Comparison of ENCODE assay signal across 21 cellular contexts in the genomic region with DNA sequence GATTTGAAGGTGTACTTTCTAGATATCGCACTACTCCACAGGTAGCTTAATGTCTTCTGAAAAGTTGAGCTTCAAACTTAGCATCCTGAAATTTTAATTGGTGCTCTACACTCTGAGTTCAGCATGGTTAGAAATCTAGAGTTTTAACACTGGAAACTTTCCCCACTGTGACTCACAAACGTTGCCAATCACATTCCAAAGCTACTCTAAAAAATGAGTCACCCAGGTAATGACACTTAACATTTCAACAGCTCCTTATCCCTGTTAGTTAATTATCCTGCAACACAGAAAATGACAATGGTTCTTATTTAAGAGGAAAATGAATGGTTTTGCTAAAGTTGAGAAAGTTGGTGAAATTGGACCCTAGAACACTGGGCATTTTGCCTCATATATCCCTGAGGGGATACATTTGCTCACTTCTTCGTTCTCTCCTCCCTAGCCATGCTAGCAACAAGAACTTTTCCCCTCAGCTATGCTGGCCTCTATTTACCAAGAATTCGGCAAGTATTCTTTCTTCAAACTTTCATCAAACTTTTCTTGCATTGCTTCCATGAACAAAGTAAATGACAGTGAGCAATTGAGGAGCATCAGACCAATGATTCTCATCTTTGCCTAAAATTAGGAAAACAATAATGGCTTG.
"Had no signal": no experiment of that assay in that cellular context is flagged by ENCODE, and none has a peak within 500 bp of the region (broad histone marks: within the 10 kb centered on the region; RNA-seq: fewer than 3 reads in every experiment).

No MANE protein-coding gene starts in this region.

- H3K4me3 Mint-ChIP-seq: activated CD8-positive, alpha-beta T cell treated with anti-CD3 and anti-CD28 coated beads, Interleukin-2, amount 10 ng/mL, durations not matched to agents 7 days and 5 days; activated naive CD8-positive, alpha-beta T cell; brain; dendritic cell treated with granulocyte-macrophage colony-stimulating factor and Interleukin-4, amounts not matched to agents 40 ng/mL and 50 ng/mL, for 4 days; mesothelial cell of epicardium; neural crest cell had no signal

- H3K36me3 Mint-ChIP-seq: activated naive CD8-positive, alpha-beta T cell; brain; mesothelial cell of epicardium had no signal

- H3K4me1 ChIP-seq: psoas muscle, sigmoid colon, spleen, stomach, testis had no signal

- H3K4me1 Mint-ChIP-seq: neural crest cell had no signal

- H3K9me3 Mint-ChIP-seq: dendritic cell treated with granulocyte-macrophage colony-stimulating factor and Interleukin-4, amounts not matched to agents 40 ng/mL and 50 ng/mL, for 4 days; neural crest cell had no signal

- ATAC-seq: activated CD8-positive, alpha-beta T cell treated with anti-CD3 and anti-CD28 coated beads, Interleukin-2, amount 10 ng/mL, durations not matched to agents 7 days and 5 days; esophagus mucosa; psoas muscle had no signal

- H3K4me3 ChIP-seq: psoas muscle, sigmoid colon, spleen, stomach, testis had no signal

- H3K27ac ChIP-seq: psoas muscle, sigmoid colon, spleen, stomach, testis had no signal

- H3K27ac Mint-ChIP-seq: activated CD8-positive, alpha-beta T cell treated with anti-CD3 and anti-CD28 coated beads, Interleukin-2, amount 10 ng/mL, durations not matched to agents 7 days and 5 days; activated naive CD8-positive, alpha-beta T cell; dendritic cell treated with granulocyte-macrophage colony-stimulating factor and Interleukin-4, amounts not matched to agents 40 ng/mL and 50 ng/mL, for 4 days; mesothelial cell of epicardium had no signal

- H3K27me3 Mint-ChIP-seq: activated naive CD8-positive, alpha-beta T cell; brain; dendritic cell treated with granulocyte-macrophage colony-stimulating factor and Interleukin-4, amounts not matched to agents 40 ng/mL and 50 ng/mL, for 4 days had no signal

- DNase-seq: activated CD4-positive, alpha-beta T cell treated with anti-CD3 and anti-CD28 coated beads for 48 hours; activated CD8-positive, alpha-beta memory T cell treated with anti-CD3 and anti-CD28 coated beads, Interleukin-2, amount 50 U/mL, for 4 hours; activated CD8-positive, alpha-beta T cell treated with anti-CD3 and anti-CD28 coated beads, Interleukin-2, amount 10 ng/mL, durations not matched to agents 7 days and 5 days; activated gamma-delta T cell treated with Interleukin-2 at 50 U/mL for 16 hours; activated T-cell treated with anti-CD3 and anti-CD28 coated beads, Interleukin-2, amount 50 U/mL, for 48 hours; amniotic stem cell; cerebellar nuclear complex; effector memory CD4-positive, alpha-beta T cell; psoas muscle; sigmoid colon; spleen; stomach; T-helper 2 cell; testis had no signal

- H3K27me3 ChIP-seq: sigmoid colon, spleen, stomach, testis had no signal

- H3K9me3 ChIP-seq: psoas muscle, sigmoid colon, spleen, testis had no signal

- H3K36me3 ChIP-seq: sigmoid colon, spleen, stomach had no signal

- FAIRE-seq: keratinocyte had no signal
